11 cellular contexts compared by ENCODE assay signal in genomic region chr14:55514819-55515470, GRCh38.
DNase-seq lines count a peak whose midpoint lies in the region.
"Had no signal": no experiment of that assay in that cellular context is flagged by ENCODE, and none has a peak within 500 bp of the region (broad histone marks: within the 10 kb centered on the region; RNA-seq: fewer than 3 reads in every experiment).

No MANE protein-coding gene starts in this region.

- DNase-seq in AG20443 (ENCODE audit: low spot score) (peak; percentile 49), NCI-H2227 treated with DMSO at 0.1 percent for 48 hours (lab: John Stamatoyannopoulos, UW) (peak; percentile 22), dermis microvascular lymphatic vessel endothelial cell (ENCODE audit: low read depth in 2 of 2) (peak; percentile 65 to 92), occipital lobe (lab: John Stamatoyannopoulos, UW) (peak; percentile 8), amniotic stem cell (lab: John Stamatoyannopoulos, UW) (no peak), HPDE6-E6E7 (ENCODE audit: extremely low spot score) (no peak), SKM-1 treated with dmso at 0.1 percent for 144 hours (lab: John Stamatoyannopoulos, UW; ENCODE audit: unreplicated experiment) (no peak), ecto neural progenitor cell (ENCODE audit: low spot score) (no peak)
- DNase-seq: CD4-positive, alpha-beta T cell; NCI-H1694 treated with DMSO at 0.1 percent for 48 hours; PC-9 had no signal

Comparison
In these comparisons a context has a peak if more than half of its experiments do, and no peak if none do; other contexts are left out.
1. DNase-seq: peak in AG20443 (single experiment), NCI-H2227 treated with DMSO at 0.1 percent for 48 hours (single experiment), dermis microvascular lymphatic vessel endothelial cell (2 of 2) and occipital lobe (single experiment); none in amniotic stem cell (single experiment), HPDE6-E6E7 (single experiment), SKM-1 treated with dmso at 0.1 percent for 144 hours (single experiment) and ecto neural progenitor cell (single experiment).